In genomic region chr6:128520436-128521301, GRCh38 we compare ENCODE assay signal across 8 cellular contexts. TPM values are rescaled to one million over a fixed set of nuclear protein-coding genes. Genes with fewer than 3 reads are reported as not detected.
DNase-seq lines count a peak whose midpoint lies in the region; ATAC-seq, FAIRE-seq and TF ChIP-seq lines count a peak whose summit lies in the region.

Gene PTPRK, minus strand, starts transcription at chr6:128520599. Its CDS starts 241 bp downstream, at chr6:128520358.

- peak within 1 kb of the TSS; percentile 91 to 96 for H3K27ac ChIP-seq in small intestine (ENCODE audit: low read depth in 1 of 2, low read length in 1 of 2)

- DNase-seq in HFFc6 = peak; percentile 88
- peak; percentile 93 for DNase-seq in NCI-H1105 (lab: John Stamatoyannopoulos, UW)
- DNase-seq in WTC11 (ENCODE audit: low spot score) = peak; percentile 96
- peak; percentile 81 for DNase-seq in bronchial epithelial cell (ENCODE audit: low read depth)
- DNase-seq in iPS-NIHi7 (ENCODE audit: extremely low spot score) = peak; percentile 88
- DNase-seq in small intestine = peak; percentile 91
- DNase-seq in SHP77 treated with DMSO at 0.1 percent for 48 hours (lab: John Stamatoyannopoulos, UW) = no peak

- H3K27me3 ChIP-seq in bronchial epithelial cell (ENCODE audit: control insufficient read depth, insufficient read depth, low read length) = no peaks in the 10 kb centered on the region
- H3K27me3 ChIP-seq in small intestine (ENCODE audit: control insufficient read depth in 2 of 2, insufficient read depth in 2 of 2, low read length in 2 of 2) = no peaks in the 10 kb centered on the region

- peak; percentile 83 for ATAC-seq in WTC11

- no peaks in the 10 kb centered on the region for H3K9me3 ChIP-seq in small intestine (ENCODE audit: control insufficient read depth, low read depth)

- H3K27me3 Mint-ChIP-seq in HFFc6 (ENCODE audit: insufficient read depth) (no peaks in the 10 kb centered on the region), WTC11 (ENCODE audit: low read depth) (peaks cover 5% of the 10 kb centered on the region; the same call in 1 of the 2 replicates)

- H3K27ac Mint-ChIP-seq in HFFc6 (peak within 1 kb of the TSS; percentile 95), WTC11 (peak within 1 kb of the TSS; percentile 99)

- H3K4me1 Mint-ChIP-seq in HFFc6 (ENCODE audit: low read depth) (peaks cover 49% of the 10 kb centered on the region), WTC11 (peaks cover 40% of the 10 kb centered on the region)

- FAIRE-seq in bronchial epithelial cell (lab: Jason Lieb, UNC) (no peak), small intestine (lab: Jason Lieb, UNC) (no peak)

- H3K9me3 Mint-ChIP-seq in HFFc6 = no peaks in the 10 kb centered on the region
- no peaks in the 10 kb centered on the region for H3K9me3 Mint-ChIP-seq in WTC11

- POLR2A ChIA-PET in WTC11 (lab: Charles Lee) = interaction anchor here (0.6 to 1.1 kb wide), 4 partner anchors 9 to 492 kb away, joined by 3 read pairs; no protein-coding TSS in a partner anchor

- TF ChIP-seq CTCF in GM12875 (IDR thresholded peaks at IDR 0.05; ENCODE audit: borderline replicate concordance, insufficient read depth, low read depth, low read length) = peak; percentile 37; the same call in 1 of the 2 replicates
- TF ChIP-seq CTCF in HFFc6 (IDR thresholded peaks at IDR 0.05) = peak; percentile 80
- TF ChIP-seq CTCF in WTC11 (IDR thresholded peaks at IDR 0.05) = no peak
- peak; percentile 45 for TF ChIP-seq CTCF in bronchial epithelial cell (IDR thresholded peaks at IDR 0.05; ENCODE audit: insufficient read depth, low read length, severe bottlenecking)

- CTCF ChIA-PET in WTC11 (lab: Charles Lee) = interaction anchor here (0.6 to 1.5 kb wide), 6 partner anchors 19 to 1229 kb away, joined by 3 to 4 read pairs (median 3); no protein-coding TSS in a partner anchor

- H3K4me3 Mint-ChIP-seq in HFFc6 = peak within 1 kb of the TSS; percentile 100
- H3K4me3 Mint-ChIP-seq in WTC11 = peak within 1 kb of the TSS; percentile 89

- peaks cover 5% of the 10 kb centered on the region; the same call in 1 of the 2 replicates for H3K36me3 Mint-ChIP-seq in HFFc6 (ENCODE audit: low read depth)
- no peaks in the 10 kb centered on the region for H3K36me3 Mint-ChIP-seq in WTC11

- H3K36me3 ChIP-seq in bronchial epithelial cell (ENCODE audit: control insufficient read depth, insufficient read depth, low read length) (no peaks in the 10 kb centered on the region), small intestine (ENCODE audit: control insufficient read depth in 2 of 2, insufficient read depth in 2 of 2, low read length in 2 of 2) (no peaks in the 10 kb centered on the region)

- WGBS in small intestine, 3 donors = 1% methylated on average over 58 to 85 of the region's 85 CpGs

- H3K4me3 ChIP-seq in GM12875 (ENCODE audit: low read depth, low read length) (peak within 1 kb of the TSS; percentile 32), bronchial epithelial cell (ENCODE audit: low read depth, low read length) (peak within 1 kb of the TSS; percentile 63), small intestine (ENCODE audit: low read depth in 1 of 2, low read length in 2 of 2) (peak within 1 kb of the TSS; percentile 72 to 78)

- no peaks in the 10 kb centered on the region for H3K4me1 ChIP-seq in small intestine (ENCODE audit: control insufficient read depth in 2 of 2, insufficient read depth in 1 of 2, low read depth in 1 of 2, low read length in 1 of 2)

TF ChIP-seq in WTC11, 78 proteins besides CTCF, POLR2A, EP300 and RAD21 (continues in another document):
- TF ChIP-seq ETV6 (CRISPR knock-in tag; IDR thresholded peaks at IDR 0.05) (0 out of 2 replicates have a peak, but pooled peaks have one; percentile 61), TEAD1 (CRISPR knock-in tag; IDR thresholded peaks at IDR 0.05) (peak; percentile 52; the same call in 1 of the 2 replicates), NR3C1 (CRISPR knock-in tag; conservative IDR thresholded peaks at IDR 0.05; ENCODE audit: low read depth) (0 out of 2 replicates have a peak, but pooled peaks have one; percentile 20), CREM (CRISPR knock-in tag; IDR thresholded peaks at IDR 0.05) (0 out of 2 replicates have a peak, but pooled peaks have one; percentile 59), ZBTB43 (CRISPR knock-in tag; IDR thresholded peaks at IDR 0.05) (0 out of 2 replicates have a peak, but pooled peaks have one; percentile 2), ZMAT4 (CRISPR knock-in tag; IDR thresholded peaks at IDR 0.05) (no peak), E2F5 (CRISPR knock-in tag; IDR thresholded peaks at IDR 0.05) (peak; percentile 60; the same call in 1 of the 2 replicates), ZNF138 (CRISPR knock-in tag; conservative IDR thresholded peaks at IDR 0.05) (no peak), GABPB1 (CRISPR knock-in tag; IDR thresholded peaks at IDR 0.05) (peak; percentile 62; the same call in 1 of the 2 replicates), KAT7 (CRISPR knock-in tag; IDR thresholded peaks at IDR 0.05; ENCODE audit: borderline replicate concordance) (peak; percentile 64; the same call in 1 of the 2 replicates), PRDM15 (CRISPR knock-in tag; IDR thresholded peaks at IDR 0.05) (no peak), MAX (CRISPR knock-in tag; IDR thresholded peaks at IDR 0.05) (peak; percentile 61; the same call in 1 of the 2 replicates), ZNF423 (CRISPR knock-in tag; IDR thresholded peaks at IDR 0.05) (no peak)

RNA-seq across cellular contexts. Expression of gene PTPRK, which starts in this region (rescaled TPM):
- 100 to 1,000 TPM in 3 of 6 experiments, 10 to 100 TPM in 3; 92.8 to 104 (median 97.3) TPM for total RNA-seq in HFFc6 (2021; fragmentation: NEBNext Ultra II Directional; extraction: Animal tissue kit (Norgen Biotek cat#: 25700))
- total RNA-seq in WTC11 (2021) (39.9 to 44.8 TPM (median 41.3 TPM) in 3 replicates), bronchial epithelial cell (48.4 and 75.1 TPM in 2 replicates)
- polyA plus RNA-seq in small intestine = 10 to 100 TPM; 15.9 to 25.1 (median 16.1) TPM
